In genomic region chr1:1058921-1059493, GRCh38 we compare ENCODE assay signal across 1 cellular context.
TF ChIP-seq lines count a peak whose summit lies in the region.

No MANE protein-coding gene starts in this region.

TF ChIP-seq in IMR-90, 13 proteins besides CTCF, POLR2A, EP300 and RAD21:
- TF ChIP-seq BHLHE40 (IDR thresholded peaks at IDR 0.05; ENCODE audit: low read depth, low read length) (no peak), RFX5 (IDR thresholded peaks at IDR 0.05; ENCODE audit: low read depth, low read length) (no peak), SMC3 (IDR thresholded peaks at IDR 0.05; ENCODE audit: low read depth, low read length) (no peak), MAFK (IDR thresholded peaks at IDR 0.05; ENCODE audit: low read depth, low read length) (no peak), FOS (IDR thresholded peaks at IDR 0.05; ENCODE audit: low read depth, low read length) (no peak), ELK1 (IDR thresholded peaks at IDR 0.05; ENCODE audit: borderline replicate concordance, low read depth, low read length) (no peak), MAZ (IDR thresholded peaks at IDR 0.05; ENCODE audit: borderline replicate concordance, low read depth, low read length) (no peak), MXI1 (IDR thresholded peaks at IDR 0.05; ENCODE audit: borderline replicate concordance, low read depth, low read length) (no peak), CHD1 (IDR thresholded peaks at IDR 0.05; ENCODE audit: low read depth, low read length) (no peak), USF2 (IDR thresholded peaks at IDR 0.05; ENCODE audit: low read depth, low read length) (no peak), RCOR1 (IDR thresholded peaks at IDR 0.05; ENCODE audit: insufficient replicate concordance, low read length) (no peak), NFE2L2 (IDR thresholded peaks at IDR 0.05; ENCODE audit: low read depth, low read length) (no peak), CEBPB (IDR thresholded peaks at IDR 0.05; ENCODE audit: low read depth, low read length) (no peak)
TF ChIP-seq in IMR-90: peak in this region for 0.
